In genomic region chr20:48489656-48490055, GRCh38 we compare ENCODE assay signal across 16 cellular contexts.
DNase-seq lines count a peak whose midpoint lies in the region; ATAC-seq and TF ChIP-seq lines count a peak whose summit lies in the region.
"Had no signal": no experiment of that assay in that cellular context is flagged by ENCODE, and none has a peak within 500 bp of the region (broad histone marks: within the 10 kb centered on the region; RNA-seq: fewer than 3 reads in every experiment).

No MANE protein-coding gene starts in this region.

- H3K36me3 ChIP-seq in GM06990 (ENCODE audit: control insufficient read depth, insufficient read depth, low read length) = no peaks in the 10 kb centered on the region
- H3K36me3 ChIP-seq in OCI-LY3 (replicated peaks; ENCODE audit: low read depth, low read length) = no peaks in the 10 kb centered on the region
- no peaks in the 10 kb centered on the region for H3K36me3 ChIP-seq in upper lobe of right lung
- H3K36me3 ChIP-seq: cardiac muscle cell, sigmoid colon had no signal

- H3K9me3 ChIP-seq in OCI-LY3 (ENCODE audit: insufficient read depth, low read length) (no peaks in the 10 kb centered on the region), upper lobe of right lung (no peaks in the 10 kb centered on the region)
- H3K9me3 ChIP-seq: sigmoid colon had no signal

- ATAC-seq in upper lobe of right lung = no peak
- ATAC-seq: activated T-cell treated with anti-CD3 and anti-CD28 coated beads, Interleukin-2, amount 50 U/mL, for 4 hours had no signal

- no peak overlapping the region for H3K9ac ChIP-seq in OCI-LY3 (ENCODE audit: low read length)

- H3K4me2 ChIP-seq in OCI-LY3 (ENCODE audit: low read length) = peak overlapping the region; percentile 87

- H3K27me3 ChIP-seq in GM06990 (replicated peaks; ENCODE audit: control insufficient read depth, insufficient read depth, low read length) (no peaks in the 10 kb centered on the region), OCI-LY3 (ENCODE audit: low read depth, low read length) (no peaks in the 10 kb centered on the region), dorsolateral prefrontal cortex (peaks cover 0 to 11% (median 0%) of the 10 kb centered on the region in 45 donors), upper lobe of right lung (peaks cover 15% of the 10 kb centered on the region)
- H3K27me3 ChIP-seq: cardiac muscle cell, sigmoid colon had no signal

- no peak overlapping the region for H3K4me3 Mint-ChIP-seq in activated T-helper 1 cell treated with anti-CD3 and anti-CD28 coated beads, Interleukin-12 subunit alpha, Interleukin-12 subunit beta, Interleukin-2, Interleukin-4 antibody, amounts not matched to agents 30 ng/mL and 10 ng/mL and 1 ng/mL, durations not matched to agents 14 hours and 24 hours and 36 hours
- H3K4me3 Mint-ChIP-seq: activated T-cell treated with anti-CD3 and anti-CD28 coated beads, Interleukin-2, amount 50 U/mL, for 4 hours; endodermal cell; HFFc6 had no signal

- no peaks in the 10 kb centered on the region for H4K20me1 ChIP-seq in OCI-LY3 (ENCODE audit: insufficient read depth, low read length)

- POLR2A ChIA-PET in HEK293T (lab: Yijun Ruan, JAX) = no interaction called here

- peaks cover 38% of the 10 kb centered on the region for H3K4me1 ChIP-seq in OCI-LY3 (ENCODE audit: low read length)
- H3K4me1 ChIP-seq in upper lobe of right lung = no peaks in the 10 kb centered on the region
- H3K4me1 ChIP-seq: sigmoid colon had no signal

- TF ChIP-seq CTCF in GM06990 (IDR thresholded peaks at IDR 0.05; ENCODE audit: insufficient read depth, low read length, poor library complexity, severe bottlenecking) (no peak), OCI-LY3 (IDR thresholded peaks at IDR 0.05; ENCODE audit: low read depth, low read length) (no peak), dorsolateral prefrontal cortex (IDR thresholded peaks at IDR 0.05 in 54 of 56, conservative IDR thresholded peaks at IDR 0.05 in 2 of 56; ENCODE audit: low read depth in 1 of 56, partially characterized antibody in 56 of 56) (no peak), upper lobe of right lung (IDR thresholded peaks at IDR 0.05) (no peak)

- peak; percentile 44 for DNase-seq in Ammon's horn (ENCODE audit: low spot score)
- DNase-seq in GM06990 (ENCODE audit: extremely low read depth, insufficient read length) = peak; percentile 28
- peak; percentile 35 to 89 (median 64) for DNase-seq in dorsolateral prefrontal cortex
- no peak for DNase-seq in activated T-helper 1 cell treated with anti-CD3 and anti-CD28 coated beads, Interleukin-12 subunit alpha, Interleukin-12 subunit beta, Interleukin-2, Interleukin-4 antibody, amounts not matched to agents 30 ng/mL and 10 ng/mL and 1 ng/mL, durations not matched to agents 14 hours and 24 hours and 36 hours (ENCODE audit: low spot score)
- no peak for DNase-seq in HEK293T (ENCODE audit: extremely low spot score)
- no peak for DNase-seq in upper lobe of right lung
- no peak for DNase-seq in SIG-M5 (lab: John Stamatoyannopoulos, UW)
- DNase-seq: activated CD4-positive, alpha-beta T cell treated with anti-CD3 and anti-CD28 coated beads, Interleukin-2, amount 50 U/mL, for 4 hours; activated T-cell treated with anti-CD3 and anti-CD28 coated beads, Interleukin-2, amount 50 U/mL, for 4 hours; HFFc6; left cardiac atrium; NCI-H510A; sigmoid colon had no signal

- H3K4me3 ChIP-seq in GM06990 (replicated peaks; ENCODE audit: low read depth, low read length) (no peak overlapping the region), OCI-LY3 (ENCODE audit: low read length) (peak overlapping the region; percentile 61; the same call in 1 of the 2 replicates), dorsolateral prefrontal cortex (no peak overlapping the region), upper lobe of right lung (no peak overlapping the region)
- H3K4me3 ChIP-seq: cardiac muscle cell, sigmoid colon had no signal

- H3K27ac ChIP-seq in OCI-LY3 (ENCODE audit: low read length) (no peak overlapping the region), dorsolateral prefrontal cortex (no peak overlapping the region), upper lobe of right lung (no peak overlapping the region)
- H3K27ac ChIP-seq: cardiac muscle cell, sigmoid colon had no signal

- no peak overlapping the region for H3K27ac Mint-ChIP-seq in activated T-helper 1 cell treated with anti-CD3 and anti-CD28 coated beads, Interleukin-12 subunit alpha, Interleukin-12 subunit beta, Interleukin-2, Interleukin-4 antibody, amounts not matched to agents 30 ng/mL and 10 ng/mL and 1 ng/mL, durations not matched to agents 14 hours and 24 hours and 36 hours
- H3K27ac Mint-ChIP-seq: endodermal cell, HFFc6 had no signal

- CTCF ChIA-PET in HEK293T (lab: Yijun Ruan, JAX) = interaction anchor here (1.1 kb wide), 1 partner anchor 131 kb away, joined by 3 read pairs; no protein-coding TSS in a partner anchor

- no peak overlapping the region; the same call in 1 of the 2 replicates for H2AFZ ChIP-seq in OCI-LY3 (ENCODE audit: low read depth, low read length)

- peaks cover 6% of the 10 kb centered on the region for H3K27me3 Mint-ChIP-seq in activated T-helper 1 cell treated with anti-CD3 and anti-CD28 coated beads, Interleukin-12 subunit alpha, Interleukin-12 subunit beta, Interleukin-2, Interleukin-4 antibody, amounts not matched to agents 30 ng/mL and 10 ng/mL and 1 ng/mL, durations not matched to agents 14 hours and 24 hours and 36 hours (ENCODE audit: insufficient read depth)

- no peaks in the 10 kb centered on the region for H3K4me1 Mint-ChIP-seq in activated T-helper 1 cell treated with anti-CD3 and anti-CD28 coated beads, Interleukin-12 subunit alpha, Interleukin-12 subunit beta, Interleukin-2, Interleukin-4 antibody, amounts not matched to agents 30 ng/mL and 10 ng/mL and 1 ng/mL, durations not matched to agents 14 hours and 24 hours and 36 hours (ENCODE audit: low read depth)
- H3K4me1 Mint-ChIP-seq: endodermal cell had no signal

- H3K9me3 Mint-ChIP-seq in activated T-helper 1 cell treated with anti-CD3 and anti-CD28 coated beads, Interleukin-12 subunit alpha, Interleukin-12 subunit beta, Interleukin-2, Interleukin-4 antibody, amounts not matched to agents 30 ng/mL and 10 ng/mL and 1 ng/mL, durations not matched to agents 14 hours and 24 hours and 36 hours = no peaks in the 10 kb centered on the region
- H3K9me3 Mint-ChIP-seq: activated T-cell treated with anti-CD3 and anti-CD28 coated beads, Interleukin-2, amount 50 U/mL, for 4 hours; endodermal cell; HFFc6 had no signal

- intact Hi-C loops in dorsolateral prefrontal cortex (cut with DNase I) (no loop called here), upper lobe of right lung (cut with DNase I) (no loop called here)
- intact Hi-C loops in activated T-helper 1 cell treated with anti-CD3 and anti-CD28 coated beads, Interleukin-12 subunit alpha, Interleukin-12 subunit beta, Interleukin-2, Interleukin-4 antibody, amounts not matched to agents 30 ng/mL and 10 ng/mL and 1 ng/mL, durations not matched to agents 14 hours and 24 hours and 36 hours (cut with micrococcal nuclease) = no loop called here

- no peaks in the 10 kb centered on the region for H3K79me2 ChIP-seq in OCI-LY3 (ENCODE audit: low read length)

- H3K36me3 Mint-ChIP-seq in activated T-helper 1 cell treated with anti-CD3 and anti-CD28 coated beads, Interleukin-12 subunit alpha, Interleukin-12 subunit beta, Interleukin-2, Interleukin-4 antibody, amounts not matched to agents 30 ng/mL and 10 ng/mL and 1 ng/mL, durations not matched to agents 14 hours and 24 hours and 36 hours (ENCODE audit: low read depth) = no peaks in the 10 kb centered on the region

TF ChIP-seq in HEK293T, 16 proteins besides CTCF, POLR2A, EP300 and RAD21:
- no peak for TF ChIP-seq BHLHE40 (IDR thresholded peaks at IDR 0.05; ENCODE audit: borderline replicate concordance)
TF ChIP-seq in HEK293T: peak in this region for 0.

Comparison
In these comparisons a context has a peak if more than half of its experiments do, and no peak if none do; other contexts are left out.
1. DNase-seq: peak in Ammon's horn (single experiment), GM06990 (single experiment) and dorsolateral prefrontal cortex (10 of 10); none in activated T-helper 1 cell treated with anti-CD3 and anti-CD28 coated beads, Interleukin-12 subunit alpha, Interleukin-12 subunit beta, Interleukin-2, Interleukin-4 antibody, amounts not matched to agents 30 ng/mL and 10 ng/mL and 1 ng/mL, durations not matched to agents 14 hours and 24 hours and 36 hours (single experiment), HEK293T (single experiment), upper lobe of right lung (single experiment) and SIG-M5 (single experiment).